Comparison of ENCODE assay signal across 10 cellular contexts in the genomic region with DNA sequence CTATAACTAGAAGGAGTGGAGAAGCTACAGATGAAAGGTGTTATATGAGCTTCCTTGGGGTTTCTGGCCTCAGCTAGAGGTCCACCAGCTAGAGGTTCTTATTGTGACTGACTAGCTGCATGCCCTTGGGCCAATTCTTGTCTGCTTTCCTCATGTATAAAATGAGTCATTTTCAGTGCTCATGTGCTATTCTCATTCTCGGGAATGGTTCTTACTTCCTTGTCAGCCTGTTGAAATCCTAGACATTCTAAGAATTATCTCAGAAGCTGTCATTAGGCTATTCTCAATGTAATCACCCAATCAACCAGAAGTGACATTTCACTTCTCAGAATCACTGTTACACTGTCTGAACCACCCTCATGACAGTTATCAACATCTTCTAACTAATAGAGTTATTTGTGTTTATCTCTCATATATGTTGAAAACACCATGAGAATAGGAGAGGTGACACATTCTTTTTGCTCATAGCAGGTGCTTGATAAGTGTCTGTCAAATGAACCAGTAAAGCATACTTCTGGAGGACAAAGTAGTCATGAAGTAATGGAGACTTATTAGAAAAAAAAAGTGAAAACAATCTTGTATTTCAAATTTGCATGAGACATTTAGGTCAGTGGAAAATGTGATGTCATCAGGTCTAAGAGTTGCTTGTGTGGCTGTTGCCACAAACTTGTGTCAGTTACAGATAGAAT.
A peak's percentile ranks its signal among the peaks of the same experiment; 100 is the strongest.
DNase-seq lines count a peak whose midpoint lies in the region; ATAC-seq and TF ChIP-seq lines count a peak whose summit lies in the region.
"Had no signal": no experiment of that assay in that cellular context is flagged by ENCODE, and none has a peak within 500 bp of the region (broad histone marks: within the 10 kb centered on the region; RNA-seq: fewer than 3 reads in every experiment).

No MANE protein-coding gene starts in this region.

- ATAC-seq in GM21367 (IDR thresholded peaks at IDR 0.05; ENCODE audit: unreplicated experiment) (peak; percentile 82), HG03520 (IDR thresholded peaks at IDR 0.05; ENCODE audit: unreplicated experiment) (peak; percentile 83)

- peaks cover 2% of the 10 kb centered on the region for H3K36me3 Mint-ChIP-seq in activated naive CD8-positive, alpha-beta T cell treated with anti-CD3 and anti-CD28 coated beads for 36 hours
- H3K36me3 Mint-ChIP-seq: naive thymus-derived CD8-positive, alpha-beta T cell had no signal

- WGBS in mesodermal cell (ENCODE audit: insufficient coverage in 2 of 2), 2 experiments: 94 to 100% methylated on average over 1 of the region's 1 CpG

- peaks cover 11% of the 10 kb centered on the region for H3K4me1 Mint-ChIP-seq in activated naive CD8-positive, alpha-beta T cell treated with anti-CD3 and anti-CD28 coated beads for 36 hours

- no peak for TF ChIP-seq CTCF in GM10266 (IDR thresholded peaks at IDR 0.05; ENCODE audit: control insufficient read depth, insufficient read depth, low read depth, missing control alignments)

- H3K36me3 ChIP-seq in mesodermal cell (ENCODE audit: control insufficient read depth, insufficient read depth, low read length): no peaks in the 10 kb centered on the region

- H3K27ac Mint-ChIP-seq in activated naive CD8-positive, alpha-beta T cell treated with anti-CD3 and anti-CD28 coated beads for 36 hours: no peak overlapping the region

- H3K27me3 Mint-ChIP-seq in activated naive CD8-positive, alpha-beta T cell treated with anti-CD3 and anti-CD28 coated beads for 36 hours: no peaks in the 10 kb centered on the region
- H3K27me3 Mint-ChIP-seq: naive thymus-derived CD8-positive, alpha-beta T cell had no signal

- H3K4me1 ChIP-seq in mesodermal cell (ENCODE audit: control insufficient read depth, insufficient read depth, low read length, poor library complexity, severe bottlenecking): no peaks in the 10 kb centered on the region

- H3K4me3 ChIP-seq in mesodermal cell (ENCODE audit: extremely low read depth, insufficient read depth, low read length, poor library complexity, severe bottlenecking): no peak overlapping the region
- H3K4me3 ChIP-seq: SK-N-MC had no signal

- peak; percentile 44 for DNase-seq in GM10266 (ENCODE audit: extremely low spot score)
- DNase-seq in activated naive CD8-positive, alpha-beta T cell treated with anti-CD3 and anti-CD28 coated beads for 36 hours: peak; percentile 52
- DNase-seq in NCI-H1417 (lab: John Stamatoyannopoulos, UW): no peak
- DNase-seq in SHP77 treated with DMSO at 0.1 percent for 48 hours (lab: John Stamatoyannopoulos, UW): no peak
- DNase-seq in NCI-H1694 (lab: John Stamatoyannopoulos, UW): no peak

- no peaks in the 10 kb centered on the region for H3K9me3 ChIP-seq in mesodermal cell (ENCODE audit: control insufficient read depth, low read length)

- no peak overlapping the region for H3K4me3 Mint-ChIP-seq in activated naive CD8-positive, alpha-beta T cell treated with anti-CD3 and anti-CD28 coated beads for 36 hours
- H3K4me3 Mint-ChIP-seq: naive thymus-derived CD8-positive, alpha-beta T cell had no signal

- peaks cover 3% of the 10 kb centered on the region for H3K9me3 Mint-ChIP-seq in activated naive CD8-positive, alpha-beta T cell treated with anti-CD3 and anti-CD28 coated beads for 36 hours
- H3K9me3 Mint-ChIP-seq: naive thymus-derived CD8-positive, alpha-beta T cell had no signal

- H3K27ac ChIP-seq in mesodermal cell (ENCODE audit: low read depth, low read length, severe bottlenecking): peak overlapping the region; percentile 38
- H3K27ac ChIP-seq: SK-N-MC had no signal

Comparison
In these comparisons a context has a peak if more than half of its experiments do, and no peak if none do; other contexts are left out.
1. DNase-seq: peak in GM10266 (single experiment) and activated naive CD8-positive, alpha-beta T cell treated with anti-CD3 and anti-CD28 coated beads for 36 hours (single experiment); none in NCI-H1417 (0 of 3), SHP77 treated with DMSO at 0.1 percent for 48 hours (single experiment) and NCI-H1694 (single experiment).